ENCODE assay signal across 9 cellular contexts in the genomic region with DNA sequence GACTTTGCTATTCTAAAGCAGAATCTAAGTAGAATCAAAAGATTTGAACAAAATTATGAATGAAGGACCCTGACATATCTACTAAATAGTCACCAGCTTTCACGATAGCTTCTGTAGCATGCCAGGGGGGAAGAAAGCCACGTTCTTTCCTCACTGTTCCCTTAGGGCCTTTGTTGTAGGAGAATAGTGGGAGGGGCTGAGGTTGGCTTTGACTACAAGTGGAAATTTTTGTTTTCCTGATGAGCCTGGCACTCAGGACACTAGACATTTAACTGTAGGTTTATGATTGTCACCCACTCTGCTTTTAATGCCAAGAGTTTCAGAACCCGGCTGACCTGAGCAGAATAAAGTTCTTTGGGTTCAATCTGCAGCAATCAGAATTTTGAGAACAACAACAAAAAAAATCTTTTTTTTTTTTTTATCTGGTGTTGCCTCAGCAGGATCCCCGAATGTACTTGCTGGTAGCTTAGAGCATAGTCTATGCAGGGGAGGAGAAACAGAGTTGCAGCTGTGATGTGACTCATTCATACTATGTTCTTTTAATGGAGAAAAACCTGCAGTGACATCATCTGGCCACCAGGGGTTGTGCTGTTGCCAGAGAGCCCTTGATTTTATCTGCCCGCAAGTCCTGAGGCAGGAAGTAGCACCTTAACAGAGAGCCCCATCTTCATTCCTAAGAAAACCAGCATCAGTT. TPM values are rescaled to one million over a fixed set of nuclear protein-coding genes. Genes with fewer than 3 reads are reported as not detected.
DNase-seq lines count a peak whose midpoint lies in the region; ATAC-seq, FAIRE-seq and TF ChIP-seq lines count a peak whose summit lies in the region.
"Had no signal": no experiment of that assay in that cellular context is flagged by ENCODE, and none has a peak within 500 bp of the region (broad histone marks: within the 10 kb centered on the region; RNA-seq: fewer than 3 reads in every experiment).

No MANE protein-coding gene starts in this region.

- H3K4me3 ChIP-seq in OCI-LY3 (ENCODE audit: low read length) (no peak overlapping the region), fibroblast of villous mesenchyme (ENCODE audit: low read depth, low read length) (no peak overlapping the region), pancreas (no peak overlapping the region), coronary artery (no peak overlapping the region)

- peak overlapping the region; percentile 39 for H3K4me2 ChIP-seq in OCI-LY3 (ENCODE audit: low read length)

- H3K27ac ChIP-seq in OCI-LY3 (ENCODE audit: low read length) (no peak overlapping the region), pancreas (no peak overlapping the region), coronary artery (no peak overlapping the region)

- peak overlapping the region; percentile 76 for H2AFZ ChIP-seq in OCI-LY3 (ENCODE audit: low read depth, low read length)

- H3K27me3 ChIP-seq in OCI-LY3 (ENCODE audit: low read depth, low read length) (no peaks in the 10 kb centered on the region), pancreas (no peaks in the 10 kb centered on the region)

- TF ChIP-seq CTCF in OCI-LY3 (IDR thresholded peaks at IDR 0.05; ENCODE audit: low read depth, low read length) (peak; percentile 49), fibroblast of villous mesenchyme (IDR thresholded peaks at IDR 0.05; ENCODE audit: insufficient read depth, low read depth, low read length) (peak; percentile 85), pancreas (IDR thresholded peaks at IDR 0.05) (peak; percentile 46 to 73 (median 60)), coronary artery (IDR thresholded peaks at IDR 0.05) (no peak)

- H3K9me3 ChIP-seq in OCI-LY3 (ENCODE audit: insufficient read depth, low read length) (no peaks in the 10 kb centered on the region), pancreas (no peaks in the 10 kb centered on the region)

- peak; percentile 96 for ATAC-seq in GM19455 (IDR thresholded peaks at IDR 0.05; ENCODE audit: unreplicated experiment)
- ATAC-seq in HG03469 (IDR thresholded peaks at IDR 0.05; ENCODE audit: unreplicated experiment): peak; percentile 96
- peak; percentile 85 to 92 (median 92) for ATAC-seq in pancreas

- no peaks in the 10 kb centered on the region for H4K20me1 ChIP-seq in OCI-LY3 (ENCODE audit: insufficient read depth, low read length)

- no peaks in the 10 kb centered on the region for H3K36me3 ChIP-seq in OCI-LY3 (replicated peaks; ENCODE audit: low read depth, low read length)
- no peaks in the 10 kb centered on the region for H3K36me3 ChIP-seq in pancreas

- H3K9ac ChIP-seq in OCI-LY3 (ENCODE audit: low read length): no peak overlapping the region

- H3K4me1 ChIP-seq in OCI-LY3 (ENCODE audit: low read length) (no peaks in the 10 kb centered on the region), pancreas (peaks cover 5 to 24% (median 17%) of the 10 kb centered on the region in 3 donors)

- no peaks in the 10 kb centered on the region for H3K79me2 ChIP-seq in OCI-LY3 (ENCODE audit: low read length)

- no peak for FAIRE-seq in pancreas (lab: Jason Lieb, UNC)
- FAIRE-seq: endometrium had no signal

- intact Hi-C loops in pancreas (cut with DNase I): no loop called here

- DNase-seq in DMS114 treated with DMSO at 0.1 percent for 48 hours (lab: John Stamatoyannopoulos, UW; ENCODE audit: unreplicated experiment): peak; percentile 11
- peak; percentile 49 for DNase-seq in activated T-cell treated with anti-CD3 and anti-CD28 coated beads for 48 hours (ENCODE audit: low read depth)
- peak; percentile 86 for DNase-seq in fibroblast of villous mesenchyme (ENCODE audit: low read depth)
- DNase-seq in pancreas: peak in 4 of 6 donors; percentile 50 to 75 (median 56)
- no peak for DNase-seq in coronary artery (ENCODE audit: low spot score)

- 40 to 56% methylated on average over 5 of the region's 5 CpGs for WGBS in pancreas, 2 donors

RNA-seq across cellular contexts. Expression of a gene that starts 38.5 kb away (rescaled TPM):
- 9.7 and 9.9 TPM in 2 replicates for total RNA-seq in fibroblast of villous mesenchyme
- total RNA-seq in pancreas: 10 to 100 TPM; 22.5 to 51.6 (median 26.1) TPM
- polyA plus RNA-seq in pancreas: 10 to 100 TPM; 21.2 to 22.0 TPM
